In genomic region chr19:57867868-57868492, GRCh38 we compare ENCODE assay signal across 2 cellular contexts.
TF ChIP-seq lines count a peak whose summit lies in the region.

No MANE protein-coding gene starts in this region.

TF ChIP-seq in H1, 55 proteins besides CTCF, POLR2A, EP300 and RAD21:
- TF ChIP-seq KDM1A (IDR thresholded peaks at IDR 0.05; ENCODE audit: borderline replicate concordance, low read length) (no peak), NANOG (IDR thresholded peaks at IDR 0.05; ENCODE audit: insufficient read depth, low read depth, low read length, poor library complexity, severe bottlenecking) (no peak), CBX8 (IDR thresholded peaks at IDR 0.05; ENCODE audit: borderline replicate concordance, low read depth, low read length) (no peak), POU5F1 (IDR thresholded peaks at IDR 0.05; ENCODE audit: low read depth, low read length) (no peak), POLR2AphosphoS5 (IDR thresholded peaks at IDR 0.05; ENCODE audit: low read depth, low read length) (peak; percentile 92), MAX (IDR thresholded peaks at IDR 0.05) (no peak), TAF1 (IDR thresholded peaks at IDR 0.05; ENCODE audit: low read depth, low read length) (no peak), SAP30 (IDR thresholded peaks at IDR 0.05; ENCODE audit: insufficient read depth, insufficient replicate concordance, low read length) (no peak), TEAD4 (IDR thresholded peaks at IDR 0.05; ENCODE audit: low read depth, low read length) (no peak)

TF ChIP-seq in neural cell, 6 proteins besides CTCF, POLR2A, EP300 and RAD21:
- no peak for TF ChIP-seq TAF1 (IDR thresholded peaks at IDR 0.05; ENCODE audit: low read depth)
- no peak for TF ChIP-seq REST (IDR thresholded peaks at IDR 0.05; ENCODE audit: borderline replicate concordance)
- TF ChIP-seq POLR2AphosphoS5 (IDR thresholded peaks at IDR 0.05), result peak; percentile 20
